22 cellular contexts compared by ENCODE assay signal in genomic region chr17:12113156-12113555, GRCh38.
"Had no signal": no experiment of that assay in that cellular context is flagged by ENCODE, and none has a peak within 500 bp of the region (broad histone marks: within the 10 kb centered on the region; RNA-seq: fewer than 3 reads in every experiment).

No MANE protein-coding gene starts in this region.

- H3K4me1 ChIP-seq: foreskin keratinocyte, gastroesophageal sphincter, left ventricle myocardium inferior, lower lobe of right lung had no signal

- DNase-seq: dermis blood vessel endothelial cell; effector CD4-positive, alpha-beta T cell; effector memory CD4-positive, alpha-beta T cell; foreskin keratinocyte; heart left ventricle; hypothalamus; immature natural killer cell; islet precursor cell; kidney; kidney glomerular epithelial cell; left colon; left ventricle myocardium inferior; lower lobe of right lung; mesendoderm; midbrain had no signal

- H3K9me3 ChIP-seq: esophagus muscularis mucosa, gastroesophageal sphincter, heart left ventricle, left ventricle myocardium inferior, lower lobe of right lung had no signal

- H3K27ac ChIP-seq: coronary artery, esophagus muscularis mucosa, foreskin keratinocyte, gastroesophageal sphincter, heart left ventricle, hepatocyte, left ventricle myocardium inferior, lower lobe of right lung had no signal

- ATAC-seq: foreskin keratinocyte, gastroesophageal sphincter, left colon, left lobe of liver, lower lobe of right lung had no signal

- H3K4me3 ChIP-seq: coronary artery, dorsolateral prefrontal cortex, esophagus muscularis mucosa, gastroesophageal sphincter, heart left ventricle, hepatocyte, left ventricle myocardium inferior, lower lobe of right lung had no signal

- H3K27me3 ChIP-seq: dorsolateral prefrontal cortex, esophagus muscularis mucosa, foreskin keratinocyte, gastroesophageal sphincter, heart left ventricle, hepatocyte had no signal

- FAIRE-seq: endothelial cell of umbilical vein had no signal
